In the genomic region with DNA sequence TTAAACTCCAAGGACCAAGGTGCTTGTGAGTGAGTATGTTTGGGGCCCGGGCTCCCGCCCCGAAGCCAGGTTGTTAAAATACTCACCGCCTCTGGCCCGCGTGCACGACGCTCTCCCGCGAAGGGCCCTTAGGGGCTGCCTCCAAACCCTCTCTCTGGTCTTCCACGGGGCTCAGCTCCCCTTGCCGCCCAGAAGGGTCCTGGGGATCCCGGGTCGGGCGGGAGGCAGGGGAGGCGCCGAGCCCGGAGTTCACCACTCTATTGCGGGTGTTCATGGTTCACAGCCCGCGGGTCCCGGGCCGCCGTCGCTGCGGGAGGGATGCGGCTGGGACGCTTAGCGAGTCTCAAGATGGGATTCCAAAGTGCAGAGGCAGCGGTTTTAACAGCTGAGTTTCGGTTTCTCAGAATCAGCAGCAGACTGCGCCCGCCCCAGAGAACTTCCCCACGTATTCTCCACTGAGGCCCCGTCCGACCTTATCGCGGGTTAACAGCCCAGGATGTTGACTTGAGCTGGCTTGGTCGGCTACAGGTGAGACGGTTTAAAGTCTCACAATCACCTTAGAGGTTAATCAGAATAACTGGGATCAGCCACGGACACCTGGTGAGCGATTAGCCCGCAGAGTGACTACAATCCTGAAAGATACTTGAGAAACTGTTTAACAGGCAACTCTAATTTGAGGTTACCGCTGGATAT, we compare ENCODE assay signal across 8 cellular contexts. TPM values are rescaled to one million over a fixed set of nuclear protein-coding genes. Genes with fewer than 3 reads are reported as not detected.
DNase-seq lines count a peak whose midpoint lies in the region; ATAC-seq and TF ChIP-seq lines count a peak whose summit lies in the region.

A gene with protein sequence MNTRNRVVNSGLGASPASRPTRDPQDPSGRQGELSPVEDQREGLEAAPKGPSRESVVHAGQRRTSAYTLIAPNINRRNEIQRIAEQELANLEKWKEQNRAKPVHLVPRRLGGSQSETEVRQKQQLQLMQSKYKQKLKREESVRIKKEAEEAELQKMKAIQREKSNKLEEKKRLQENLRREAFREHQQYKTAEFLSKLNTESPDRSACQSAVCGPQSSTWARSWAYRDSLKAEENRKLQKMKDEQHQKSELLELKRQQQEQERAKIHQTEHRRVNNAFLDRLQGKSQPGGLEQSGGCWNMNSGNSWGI (minus strand): TSS at position 350 of the 693 bp plus-strand sequence. CDS start 76 bp downstream, at position 274.

- H3K36me3 ChIP-seq in WERI-Rb-1: no peaks in the 10 kb centered on the region
- H3K36me3 ChIP-seq in breast epithelium: no peaks in the 10 kb centered on the region

- peak within 1 kb of the TSS; percentile 38 for H3K4me3 ChIP-seq in WERI-Rb-1 (ENCODE audit: low read depth, low read length)
- H3K4me3 ChIP-seq in breast epithelium: peak within 1 kb of the TSS; percentile 69 to 81 (median 77)

- DNase-seq in Ammon's horn (ENCODE audit: low spot score) (peak; percentile 59), WERI-Rb-1 (peak; percentile 51), breast epithelium (ENCODE audit: low spot score in 2 of 2) (peak; percentile 26 to 53), islet precursor cell (peak; percentile 83), NCI-H2081 (lab: John Stamatoyannopoulos, UW) (no peak)
- DNase-seq in stimulated activated CD4-positive, alpha-beta T cell treated with anti-CD3 and anti-CD28 coated beads, Interleukin-15, amount 100 ng/mL, for 24 hours: peak; percentile 81

- intact Hi-C loops in breast epithelium (cut with DNase I; ENCODE audit: low total_unique reads): no loop called here

- TF ChIP-seq POLR2A in breast epithelium (IDR thresholded peaks at IDR 0.05): no peak

- no peaks in the 10 kb centered on the region for H3K4me1 ChIP-seq in breast epithelium

- no peak for TF ChIP-seq CTCF in WERI-Rb-1 (IDR thresholded peaks at IDR 0.05; ENCODE audit: low read depth, low read length)
- TF ChIP-seq CTCF in breast epithelium (IDR thresholded peaks at IDR 0.05): no peak

- no peaks in the 10 kb centered on the region for H3K9me3 ChIP-seq in WERI-Rb-1 (ENCODE audit: severe bottlenecking)
- no peaks in the 10 kb centered on the region for H3K9me3 ChIP-seq in breast epithelium

- H3K27ac ChIP-seq in WERI-Rb-1 (peak within 1 kb of the TSS; percentile 52; the same call in 1 of the 2 replicates), breast epithelium (peak within 1 kb of the TSS; percentile 84 to 85)

- no peaks in the 10 kb centered on the region for H3K27me3 ChIP-seq in WERI-Rb-1 (ENCODE audit: insufficient read depth, low read depth, severe bottlenecking)
- H3K27me3 ChIP-seq in breast epithelium: no peaks in the 10 kb centered on the region

- ATAC-seq in GM19395 (IDR thresholded peaks at IDR 0.05; ENCODE audit: unreplicated experiment) (peak; percentile 72), HG03520 (IDR thresholded peaks at IDR 0.05; ENCODE audit: unreplicated experiment) (peak; percentile 56)

RNA-seq across cellular contexts. Expression of the gene that starts here (rescaled TPM):
- total RNA-seq in breast epithelium: 1 to 10 TPM; 5.0 to 6.6 (median 5.1) TPM

Comparison
In these comparisons a context has a peak if more than half of its experiments do, and no peak if none do; other contexts are left out.
1. DNase-seq: peak in Ammon's horn (single experiment), WERI-Rb-1 (single experiment), breast epithelium (2 of 2), islet precursor cell (single experiment) and stimulated activated CD4-positive, alpha-beta T cell treated with anti-CD3 and anti-CD28 coated beads, Interleukin-15, amount 100 ng/mL, for 24 hours (single experiment); none in NCI-H2081 (0 of 2).